Comparison of ENCODE assay signal across 25 cellular contexts in genomic region chr7:108248821-108249220, GRCh38.
"Had no signal": no experiment of that assay in that cellular context is flagged by ENCODE, and none has a peak within 500 bp of the region (broad histone marks: within the 10 kb centered on the region; RNA-seq: fewer than 3 reads in every experiment).

No MANE protein-coding gene starts in this region.

- H3K4me3 Mint-ChIP-seq: activated CD4-positive, alpha-beta memory T cell treated with anti-CD3 and anti-CD28 coated beads, Interleukin-2, amount 10 ng/mL, durations not matched to agents 7 days and 5 days; activated CD4-positive, alpha-beta T cell treated with anti-CD3 and anti-CD28 coated beads for 36 hours; activated naive CD8-positive, alpha-beta T cell; T-cell had no signal

- H3K27ac Mint-ChIP-seq: activated CD4-positive, alpha-beta memory T cell treated with anti-CD3 and anti-CD28 coated beads, Interleukin-2, amount 10 ng/mL, durations not matched to agents 7 days and 5 days; activated CD4-positive, alpha-beta T cell treated with anti-CD3 and anti-CD28 coated beads for 36 hours; activated naive CD8-positive, alpha-beta T cell; T-cell had no signal

- H3K4me3 ChIP-seq: SK-N-MC had no signal

- ATAC-seq: activated CD4-positive, alpha-beta T cell treated with anti-CD3 and anti-CD28 coated beads for 36 hours; Panc1; Right ventricle myocardium inferior; T-cell had no signal

- DNase-seq: activated CD4-positive, alpha-beta memory T cell treated with anti-CD3 and anti-CD28 coated beads, Interleukin-2, amount 10 ng/mL, durations not matched to agents 7 days and 5 days; activated CD4-positive, alpha-beta T cell treated with anti-CD3 and anti-CD28 coated beads for 36 hours; activated CD4-positive, alpha-beta T cell treated with anti-CD3 and anti-CD28 coated beads, Interleukin-2, amount 50 U/mL, for 1 hour; activated effector memory CD4-positive, alpha-beta T cell treated with Interleukin-2 at 50 U/mL for 16 hours; activated naive CD4-positive, alpha-beta T cell; activated T-cell treated with anti-CD3 and anti-CD28 coated beads for 4 hours; cerebellar nuclear complex; Kasumi-1; NCI-H1105 treated with DMSO at 0.1 percent for 48 hours; NCI-H1436 treated with DMSO at 0.1 percent for 48 hours; NCI-H187; NCI-H2081; NCI-H510A treated with DMSO at 0.1 percent for 48 hours; NCI-H69; NK-92 treated with Interleukin-12 subunit alpha and Interleukin-12 subunit beta, amount 100 ng/mL, for 24 hours; OCI-M1; RPMI8226; T-cell; T-helper 2 cell; T1000; WERI-Rb-1 had no signal

- H3K27ac ChIP-seq: SK-N-MC, WERI-Rb-1 had no signal

- H3K4me1 Mint-ChIP-seq: activated CD4-positive, alpha-beta memory T cell treated with anti-CD3 and anti-CD28 coated beads, Interleukin-2, amount 10 ng/mL, durations not matched to agents 7 days and 5 days; T-cell had no signal

- H3K27me3 Mint-ChIP-seq: activated naive CD8-positive, alpha-beta T cell had no signal

- H3K36me3 Mint-ChIP-seq: T-cell had no signal

- H3K9me3 Mint-ChIP-seq: activated CD4-positive, alpha-beta memory T cell treated with anti-CD3 and anti-CD28 coated beads, Interleukin-2, amount 10 ng/mL, durations not matched to agents 7 days and 5 days; T-cell had no signal
